11 cellular contexts compared by ENCODE assay signal in the genomic region with DNA sequence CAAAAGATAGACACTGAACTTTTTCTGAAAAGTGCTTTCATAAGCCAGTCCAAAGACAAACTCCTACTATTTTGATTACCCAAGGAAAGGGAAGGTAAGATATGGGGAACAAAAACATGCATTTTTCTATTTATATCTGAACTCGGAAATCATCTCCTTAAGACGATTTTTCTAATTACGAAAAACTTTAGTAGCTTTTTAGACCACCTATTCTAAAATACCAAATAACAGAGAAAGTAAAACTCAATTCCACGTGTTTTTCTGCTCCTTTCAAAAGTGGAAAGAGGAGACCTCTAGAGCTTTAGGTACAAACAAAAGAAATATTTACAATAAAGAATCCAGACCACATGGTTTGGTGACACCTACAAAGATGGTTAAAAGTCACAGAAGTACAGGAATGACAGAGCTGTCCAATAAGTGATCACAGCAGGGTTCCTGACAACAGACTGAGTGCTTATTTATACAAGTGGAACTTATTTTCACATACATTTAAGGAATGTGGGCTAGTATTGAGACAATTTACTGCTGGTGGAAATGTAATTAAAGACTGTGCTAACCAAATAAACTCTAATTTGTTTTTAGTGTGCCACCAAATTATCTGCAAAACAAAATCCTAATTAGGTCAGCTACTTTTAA. TPM values are rescaled to one million over a fixed set of nuclear protein-coding genes. Genes with fewer than 3 reads are reported as not detected.
DNase-seq lines count a peak whose midpoint lies in the region; ATAC-seq and TF ChIP-seq lines count a peak whose summit lies in the region.
"Had no signal": no experiment of that assay in that cellular context is flagged by ENCODE, and none has a peak within 500 bp of the region (broad histone marks: within the 10 kb centered on the region; RNA-seq: fewer than 3 reads in every experiment).

No MANE protein-coding gene starts in this region.

- H3K9me3 ChIP-seq in fibroblast of lung (ENCODE audit: control insufficient read depth, insufficient read depth, low read depth, low read length), result no peaks in the 10 kb centered on the region
- H3K9me3 ChIP-seq in parathyroid adenoma (ENCODE audit: control insufficient read depth, low read length), result no peaks in the 10 kb centered on the region

- peaks cover 67% of the 10 kb centered on the region for H3K79me2 ChIP-seq in fibroblast of lung (ENCODE audit: control insufficient read depth, insufficient read depth, low read length)
- H3K79me2 ChIP-seq in parathyroid adenoma, result peaks cover 21% of the 10 kb centered on the region

- H3K4me2 ChIP-seq in fibroblast of lung (ENCODE audit: extremely low read depth, insufficient read depth, low read length), result peak overlapping the region; percentile 67
- H3K4me2 ChIP-seq in parathyroid adenoma (ENCODE audit: low read length), result peak overlapping the region; percentile 79

- no peaks in the 10 kb centered on the region for H3K27me3 ChIP-seq in fibroblast of lung (ENCODE audit: control insufficient read depth, insufficient read depth, low read length)
- no peaks in the 10 kb centered on the region for H3K27me3 ChIP-seq in parathyroid adenoma (ENCODE audit: control insufficient read depth, insufficient read depth, low read length)

- no peak overlapping the region for H2AFZ ChIP-seq in fibroblast of lung (ENCODE audit: low read length)
- no peak overlapping the region for H2AFZ ChIP-seq in parathyroid adenoma

- no peaks in the 10 kb centered on the region for H3K4me1 ChIP-seq in fibroblast of lung (ENCODE audit: control insufficient read depth, extremely low read depth, insufficient read depth, low read length)
- peaks cover 9% of the 10 kb centered on the region for H3K4me1 ChIP-seq in parathyroid adenoma

- no peaks in the 10 kb centered on the region for H4K20me1 ChIP-seq in fibroblast of lung (ENCODE audit: control insufficient read depth, extremely low read depth, insufficient read depth, low read length)

- ATAC-seq in HG02870 (IDR thresholded peaks at IDR 0.05; ENCODE audit: unreplicated experiment) (no peak), GM21360 (IDR thresholded peaks at IDR 0.05; ENCODE audit: unreplicated experiment) (no peak)
- ATAC-seq: stimulated activated naive CD8-positive, alpha-beta T cell treated with anti-CD3 and anti-CD28 coated beads, Interleukin-15, Interleukin-2, amounts not matched to agents 100 U/mL and 50 U/mL, for 24 hours had no signal

- peak overlapping the region; percentile 75 to 99 (median 90) for H3K4me3 ChIP-seq in fibroblast of lung (replicated peaks in 1 of 4; ENCODE audit: control extremely low read depth in 1 of 4, insufficient read depth in 1 of 4, low read depth in 3 of 4, low read length in 4 of 4)
- H3K4me3 ChIP-seq in parathyroid adenoma (ENCODE audit: low read depth, low read length), result peak overlapping the region; percentile 90
- H3K4me3 ChIP-seq: lung had no signal

- TF ChIP-seq CTCF in fibroblast of lung (conservative IDR thresholded peaks at IDR 0.05 in 1 of 2, IDR thresholded peaks at IDR 0.05 in 1 of 2; ENCODE audit: low read depth in 1 of 2, low read length in 2 of 2) (no peak), parathyroid adenoma (IDR thresholded peaks at IDR 0.05) (no peak)

- no peak overlapping the region for H3K9ac ChIP-seq in fibroblast of lung (ENCODE audit: insufficient read depth, low read length)
- H3K9ac ChIP-seq in parathyroid adenoma, result no peak overlapping the region

- H3K27ac ChIP-seq in fibroblast of lung (ENCODE audit: insufficient read depth, low read length) (no peak overlapping the region), parathyroid adenoma (peak overlapping the region; percentile 91)

- H3K36me3 ChIP-seq in fibroblast of lung (ENCODE audit: control insufficient read depth, insufficient read depth, low read length) (peaks cover 2% of the 10 kb centered on the region), parathyroid adenoma (ENCODE audit: control insufficient read depth, insufficient read depth, low read length) (no peaks in the 10 kb centered on the region)

- DNase-seq in Daoy (ENCODE audit: low read depth) (peak; percentile 34), NCI-H345 treated with DMSO at 0.1 percent for 48 hours (lab: John Stamatoyannopoulos, UW; ENCODE audit: unreplicated experiment) (peak; percentile 49), fibroblast of lung (ENCODE audit: low read depth in 2 of 2) (peak; percentile 31 to 47), NCI-H524 treated with DMSO at 0.1 percent for 48 hours (lab: John Stamatoyannopoulos, UW) (no peak), 8988T (no peak)
- DNase-seq: GF-D8; stimulated activated naive CD8-positive, alpha-beta T cell treated with anti-CD3 and anti-CD28 coated beads, Interleukin-15, Interleukin-2, amounts not matched to agents 100 U/mL and 50 U/mL, for 24 hours had no signal

RNA-seq across cellular contexts. Expression of a gene that starts 2.5 kb away (rescaled TPM):
- total RNA-seq in Daoy (2014; rRNA removed; shearing (Covaris generic)), result 22.9 and 24.0 TPM in 2 replicates
- 65.7 and 118 TPM in 2 replicates for total RNA-seq in fibroblast of lung
- polyA plus RNA-seq in fibroblast of lung, result 26.2 and 37.1 TPM in 2 replicates
- 14.0 and 18.7 TPM in 2 replicates for polyA plus RNA-seq in fibroblast of lung (2012)
- 25.5 and 36.1 TPM in 2 replicates for polyA minus RNA-seq in fibroblast of lung (ENCODE audit: low replicate concordance)

Comparison
In these comparisons a context has a peak if more than half of its experiments do, and no peak if none do; other contexts are left out.
1. DNase-seq: peak in Daoy (single experiment), NCI-H345 treated with DMSO at 0.1 percent for 48 hours (single experiment) and fibroblast of lung (2 of 2); none in NCI-H524 treated with DMSO at 0.1 percent for 48 hours (single experiment) and 8988T (single experiment).